33 cellular contexts compared by ENCODE assay signal in the genomic region with DNA sequence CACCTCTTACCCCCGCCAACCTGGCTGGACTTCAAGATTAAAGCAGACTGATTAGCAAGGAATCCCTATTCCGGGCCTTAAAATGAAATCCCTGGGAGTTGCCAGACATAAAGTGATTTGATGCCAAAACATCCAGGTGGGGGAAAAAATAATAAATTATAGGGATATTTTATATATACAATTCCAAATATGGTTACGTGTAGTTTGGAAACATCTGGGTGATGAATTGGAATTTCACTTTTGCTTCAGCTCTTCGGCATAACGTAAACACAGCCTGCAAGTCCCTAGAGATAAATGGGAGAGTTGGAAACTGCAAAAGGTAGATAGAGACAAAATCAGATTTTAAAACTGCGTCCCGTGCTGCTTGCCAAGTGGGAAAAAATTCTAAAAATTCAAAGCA.
DNase-seq lines count a peak whose midpoint lies in the region; ATAC-seq and TF ChIP-seq lines count a peak whose summit lies in the region.
"Had no signal": no experiment of that assay in that cellular context is flagged by ENCODE, and none has a peak within 500 bp of the region (broad histone marks: within the 10 kb centered on the region; RNA-seq: fewer than 3 reads in every experiment).

No MANE protein-coding gene starts in this region.

- H3K4me1 Mint-ChIP-seq in mesothelial cell of epicardium, result peaks cover 45% of the 10 kb centered on the region
- H3K4me1 Mint-ChIP-seq: B cell; CD8-positive, alpha-beta memory T cell; natural killer cell had no signal

- H2AFZ ChIP-seq in ACC112 (ENCODE audit: low read length, unreplicated experiment), result peak overlapping the region; percentile 36
- H2AFZ ChIP-seq: PC-9 had no signal

- TF ChIP-seq EP300 in esophagus muscularis mucosa (IDR thresholded peaks at IDR 0.05), result no peak

- H3K36me3 ChIP-seq in ACC112 (ENCODE audit: insufficient read depth, low read length) (no peaks in the 10 kb centered on the region), RWPE2 (ENCODE audit: low read depth) (no peaks in the 10 kb centered on the region), esophagus muscularis mucosa (no peaks in the 10 kb centered on the region)
- H3K36me3 ChIP-seq: colonic mucosa, MG63, uterus had no signal

- peak overlapping the region; percentile 95 for H3K27ac ChIP-seq in ACC112 (ENCODE audit: low read depth, low read length)
- H3K27ac ChIP-seq in RWPE2 (ENCODE audit: poor library complexity, severe bottlenecking), result peak overlapping the region; percentile 68
- peak overlapping the region; percentile 41 to 68 (median 64) for H3K27ac ChIP-seq in esophagus muscularis mucosa (replicated peaks in 1 of 4)
- H3K27ac ChIP-seq: colonic mucosa, PC-9, skin epidermis, testis, uterus had no signal

- WGBS in esophagus muscularis mucosa, result 41% methylated on average over 7 of the region's 7 CpGs

- no peaks in the 10 kb centered on the region for H3K9me3 Mint-ChIP-seq in mesothelial cell of epicardium
- H3K9me3 Mint-ChIP-seq: activated CD4-positive, alpha-beta memory T cell treated with anti-CD3 and anti-CD28 coated beads for 36 hours; CD8-positive, alpha-beta memory T cell; natural killer cell; stimulated activated naive CD8-positive, alpha-beta T cell treated with anti-CD3 and anti-CD28 coated beads, Interleukin-15, Interleukin-2, amounts not matched to agents 100 ng/mL and 50 ng/mL, for 24 hours had no signal

- TF ChIP-seq POLR2A in esophagus muscularis mucosa (IDR thresholded peaks at IDR 0.05; ENCODE audit: low read depth), result no peak

- H3K36me3 Mint-ChIP-seq in mesothelial cell of epicardium, result no peaks in the 10 kb centered on the region
- H3K36me3 Mint-ChIP-seq: activated CD4-positive, alpha-beta memory T cell treated with anti-CD3 and anti-CD28 coated beads for 36 hours; CD8-positive, alpha-beta memory T cell; natural killer cell had no signal

- no peak for ATAC-seq in RWPE2 (ENCODE audit: low read depth)
- ATAC-seq in esophagus mucosa, result no peak
- ATAC-seq: mucosa of descending colon, natural killer cell had no signal

- H3K9me3 ChIP-seq in RWPE2 (ENCODE audit: severe bottlenecking) (no peaks in the 10 kb centered on the region), esophagus muscularis mucosa (no peaks in the 10 kb centered on the region)
- H3K9me3 ChIP-seq: colonic mucosa, MG63, mucosa of descending colon, testis, uterus had no signal

- H3K4me1 ChIP-seq in ACC112 (ENCODE audit: control insufficient read depth, insufficient read depth, low read length, unreplicated experiment), result peaks cover 74% of the 10 kb centered on the region
- H3K4me1 ChIP-seq in RWPE2 (ENCODE audit: insufficient read depth, poor library complexity, severe bottlenecking), result peaks cover 26% of the 10 kb centered on the region
- peaks cover 0 to 48% (median 42%) of the 10 kb centered on the region in 4 donors for H3K4me1 ChIP-seq in esophagus muscularis mucosa
- H3K4me1 ChIP-seq: colonic mucosa, testis, uterus had no signal

- no peaks in the 10 kb centered on the region for H3K79me2 ChIP-seq in ACC112 (ENCODE audit: control insufficient read depth, insufficient read depth, low read length, unreplicated experiment)

- H3K4me3 Mint-ChIP-seq in mesothelial cell of epicardium, result no peak overlapping the region
- H3K4me3 Mint-ChIP-seq: activated CD4-positive, alpha-beta memory T cell treated with anti-CD3 and anti-CD28 coated beads for 36 hours; B cell; CD8-positive, alpha-beta memory T cell; natural killer cell; stimulated activated naive CD8-positive, alpha-beta T cell treated with anti-CD3 and anti-CD28 coated beads, Interleukin-15, Interleukin-2, amounts not matched to agents 100 ng/mL and 50 ng/mL, for 24 hours had no signal

- TF ChIP-seq CTCF in RWPE2 (IDR thresholded peaks at IDR 0.05; ENCODE audit: poor library complexity, severe bottlenecking) (no peak), esophagus muscularis mucosa (IDR thresholded peaks at IDR 0.05) (no peak), mesothelial cell of epicardium (IDR thresholded peaks at IDR 0.05; ENCODE audit: unreplicated experiment) (no peak)

- H3K27me3 ChIP-seq in ACC112 (ENCODE audit: insufficient read depth, low read length), result no peaks in the 10 kb centered on the region
- H3K27me3 ChIP-seq in RWPE2 (ENCODE audit: insufficient read depth, poor library complexity, severe bottlenecking), result no peaks in the 10 kb centered on the region
- H3K27me3 ChIP-seq in esophagus muscularis mucosa, result no peaks in the 10 kb centered on the region
- H3K27me3 ChIP-seq: colonic mucosa, MG63, testis, uterus had no signal

- no peaks in the 10 kb centered on the region for H3K27me3 Mint-ChIP-seq in mesothelial cell of epicardium (ENCODE audit: low read depth)

- DNase-seq in RWPE2 (ENCODE audit: low spot score) (no peak), esophagus muscularis mucosa (ENCODE audit: extremely low spot score) (no peak), mesothelial cell of epicardium (ENCODE audit: low spot score in 2 of 2, unreplicated experiment in 2 of 2) (no peak), NCI-H2171 (lab: John Stamatoyannopoulos, UW) (no peak), KG1 (lab: John Stamatoyannopoulos, UW) (no peak)
- no peak for DNase-seq in stimulated activated CD4-positive, alpha-beta T cell treated with anti-CD3 and anti-CD28 coated beads, Interleukin-2, amount 100 ng/mL, for 24 hours
- DNase-seq: activated CD4-positive, alpha-beta memory T cell treated with anti-CD3 and anti-CD28 coated beads for 36 hours; activated CD4-positive, alpha-beta T cell treated with anti-CD3 and anti-CD28 coated beads for 1 hour; activated naive CD4-positive, alpha-beta T cell treated with Interleukin-2 at 50 U/mL for 16 hours; CD8-positive, alpha-beta memory T cell; colonic mucosa; DMS 273 treated with DMSO at 0.1 percent for 48 hours; effector CD8-positive, alpha-beta T cell; EL; GOT3; KBM-7; MG63; mucosa of descending colon; natural killer cell; NCI-H2029; NCI-H2227 treated with DMSO at 0.1 percent for 48 hours; NCI-H526 treated with DMSO at 0.1 percent for 48 hours; occipital lobe; PC-9; SHP77; SW 1271; testis; uterus had no signal

- intact Hi-C loops in esophagus muscularis mucosa (cut with DNase I), result no loop called here

- H3K27ac Mint-ChIP-seq in mesothelial cell of epicardium, result peak overlapping the region; percentile 77
- H3K27ac Mint-ChIP-seq: activated CD4-positive, alpha-beta memory T cell treated with anti-CD3 and anti-CD28 coated beads for 36 hours; B cell; CD8-positive, alpha-beta memory T cell; natural killer cell; stimulated activated naive CD8-positive, alpha-beta T cell treated with anti-CD3 and anti-CD28 coated beads, Interleukin-15, Interleukin-2, amounts not matched to agents 100 ng/mL and 50 ng/mL, for 24 hours had no signal

- H3K4me3 ChIP-seq in ACC112 (ENCODE audit: low read depth, low read length) (peak overlapping the region; percentile 62), RWPE2 (ENCODE audit: severe bottlenecking) (no peak overlapping the region), esophagus muscularis mucosa (peak overlapping the region; percentile 26 to 39 (median 34))
- H3K4me3 ChIP-seq: colonic mucosa, MG63, mucosa of descending colon, PC-9, skin epidermis, testis, uterus had no signal
